8 cellular contexts compared by ENCODE assay signal in genomic region chr3:49701388-49702077, GRCh38. TPM values are rescaled to one million over a fixed set of nuclear protein-coding genes. Genes with fewer than 3 reads are reported as not detected.
DNase-seq lines count a peak whose midpoint lies in the region; TF ChIP-seq lines count a peak whose summit lies in the region.
"Had no signal": no experiment of that assay in that cellular context is flagged by ENCODE, and none has a peak within 500 bp of the region (broad histone marks: within the 10 kb centered on the region; RNA-seq: fewer than 3 reads in every experiment).

No MANE protein-coding gene starts in this region.

- peak; percentile 39 for DNase-seq in GM23248
- DNase-seq in ascending aorta (ENCODE audit: low spot score in 2 of 2): no peak
- peak; percentile 89 for DNase-seq in osteoblast (ENCODE audit: insufficient read length, low spot score, missing footprints)
- no peak for DNase-seq in NCI-H1092 (lab: John Stamatoyannopoulos, UW)
- DNase-seq in DMS153 (lab: John Stamatoyannopoulos, UW): no peak
- DNase-seq: activated naive CD8-positive, alpha-beta T cell treated with anti-CD3 and anti-CD28 coated beads, Interleukin-2, amount 10 ng/mL, durations not matched to agents 7 days and 5 days; stimulated activated CD4-positive, alpha-beta T cell treated with anti-CD3 and anti-CD28 coated beads, Interleukin-2, amount 100 ng/mL, for 48 hours had no signal

- no peaks in the 10 kb centered on the region for H3K27me3 ChIP-seq in GM23248 (replicated peaks; ENCODE audit: insufficient read depth)
- H3K27me3 ChIP-seq in ascending aorta: no peaks in the 10 kb centered on the region
- no peaks in the 10 kb centered on the region for H3K27me3 ChIP-seq in osteoblast (ENCODE audit: insufficient read depth, low read length)
- H3K27me3 ChIP-seq: SJSA1 had no signal

- no peaks in the 10 kb centered on the region for H3K9me2 ChIP-seq in GM23248 (ENCODE audit: insufficient read depth)

- H3K27ac ChIP-seq in GM23248: no peak overlapping the region
- H3K27ac ChIP-seq in ascending aorta: no peak overlapping the region
- no peak overlapping the region for H3K27ac ChIP-seq in osteoblast (ENCODE audit: low read depth, low read length)
- H3K27ac ChIP-seq: SJSA1 had no signal

- no peaks in the 10 kb centered on the region for H3K9me3 ChIP-seq in GM23248 (ENCODE audit: low read depth)
- H3K9me3 ChIP-seq in ascending aorta: no peaks in the 10 kb centered on the region
- H3K9me3 ChIP-seq in osteoblast (ENCODE audit: low read depth, low read length): no peaks in the 10 kb centered on the region
- H3K9me3 ChIP-seq: SJSA1 had no signal

- WGBS in GM23248 (ENCODE audit: low coverage in 1 of 2, low lambda C conversion rate in 2 of 2, missing lambda C conversion rate in 2 of 2), 2 experiments: 92% methylated on average over 16 to 21 of the region's 21 CpGs

- H3K36me3 ChIP-seq in GM23248 (ENCODE audit: low read depth): no peaks in the 10 kb centered on the region
- H3K36me3 ChIP-seq in ascending aorta: peaks cover 48 to 76% of the 10 kb centered on the region in 2 donors
- H3K36me3 ChIP-seq in osteoblast (ENCODE audit: insufficient read depth, low read length): peaks cover 38% of the 10 kb centered on the region

- H3K79me2 ChIP-seq in GM23248 (ENCODE audit: insufficient read depth) (no peaks in the 10 kb centered on the region), osteoblast (ENCODE audit: insufficient read depth, low read length) (no peaks in the 10 kb centered on the region)

- H3K4me3 ChIP-seq in GM23248 (no peak overlapping the region), ascending aorta (no peak overlapping the region), osteoblast (ENCODE audit: insufficient read depth, low read length) (no peak overlapping the region)
- H3K4me3 ChIP-seq: SJSA1 had no signal

- intact Hi-C loops in ascending aorta (cut with DNase I): loop anchor here (2.0 kb wide), 1 partner anchor 137 kb away; no protein-coding TSS in a partner anchor

- H3K4me1 ChIP-seq in GM23248 (ENCODE audit: insufficient read depth) (no peaks in the 10 kb centered on the region), ascending aorta (no peaks in the 10 kb centered on the region), osteoblast (ENCODE audit: insufficient read depth, low read length) (no peaks in the 10 kb centered on the region)
- H3K4me1 ChIP-seq: SJSA1 had no signal

- no peaks in the 10 kb centered on the region for H4K20me1 ChIP-seq in GM23248 (ENCODE audit: insufficient read depth)
- H4K20me1 ChIP-seq in osteoblast (ENCODE audit: insufficient read depth, low read length): peaks cover 14% of the 10 kb centered on the region

- H3K4me2 ChIP-seq in GM23248 (ENCODE audit: unreplicated experiment) (no peak overlapping the region), osteoblast (ENCODE audit: insufficient read depth, low read length) (no peak overlapping the region)

- in situ Hi-C loops in GM23248 (cut with MboI): no loop called here

- H3F3A ChIP-seq in GM23248 (ENCODE audit: insufficient read depth): 0 out of 2 replicates have a peak, but pooled peaks cover under 1% of the 10 kb centered on the region

- TF ChIP-seq CTCF in ascending aorta (IDR thresholded peaks at IDR 0.05) (peak in 2 of 3 experiments; percentile 6 to 15), osteoblast (IDR thresholded peaks at IDR 0.05; ENCODE audit: extremely low read depth, low read depth, low read length) (peak; percentile 47)

- H3K9ac ChIP-seq in GM23248: no peak overlapping the region

- H2AFZ ChIP-seq in GM23248 (no peak overlapping the region), osteoblast (ENCODE audit: low read length) (no peak overlapping the region)

RNA-seq across cellular contexts. Expression of gene RNF123, which starts 12.2 kb away (rescaled TPM):
- 22.8 and 25.7 TPM in 2 replicates for total RNA-seq in GM23248 (2014; rRNA removed; shearing (Covaris generic))
- 18.7 and 21.6 TPM in 2 replicates for polyA plus RNA-seq in GM23248 (2016; fragmentation: Nextera tagmentation; extraction: Ambion mirVana)
- total RNA-seq in ascending aorta (33.1 TPM), osteoblast (25.0 and 33.3 TPM in 2 replicates)

RNA-seq across cellular contexts. Expression of gene MST1, which starts 12.3 kb away (rescaled TPM):
- total RNA-seq in GM23248 (2014; rRNA removed; shearing (Covaris generic)): 6.3 and 6.4 TPM in 2 replicates
- 2.5 and 3.0 TPM in 2 replicates for polyA plus RNA-seq in GM23248 (2016; fragmentation: Nextera tagmentation; extraction: Ambion mirVana)
- 12.6 TPM for total RNA-seq in ascending aorta
- 6.5 and 6.9 TPM in 2 replicates for total RNA-seq in osteoblast

RNA-seq across cellular contexts. Expression of gene AMIGO3, which starts 18.0 kb away (rescaled TPM):
- total RNA-seq in GM23248 (2014; rRNA removed; shearing (Covaris generic)): 3.2 TPM in 1 of 2 replicates, not detected in the other
- polyA plus RNA-seq in GM23248 (2016; fragmentation: Nextera tagmentation; extraction: Ambion mirVana): 0.18 and 0.25 TPM in 2 replicates
- 0.43 TPM for total RNA-seq in ascending aorta
- total RNA-seq in osteoblast: 0.29 and 1.8 TPM in 2 replicates

RNA-seq across cellular contexts. Expression of gene GMPPB, which starts 22.2 kb away (rescaled TPM):
- 36.2 and 37.8 TPM in 2 replicates for total RNA-seq in GM23248 (2014; rRNA removed; shearing (Covaris generic))
- polyA plus RNA-seq in GM23248 (2016; fragmentation: Nextera tagmentation; extraction: Ambion mirVana): 22.8 and 24.1 TPM in 2 replicates
- total RNA-seq in ascending aorta: 16.4 TPM
- 17.4 and 21.0 TPM in 2 replicates for total RNA-seq in osteoblast

RNA-seq across cellular contexts. Expression of gene APEH, which starts 27.4 kb away (rescaled TPM):
- 108 and 126 TPM in 2 replicates for total RNA-seq in GM23248 (2014; rRNA removed; shearing (Covaris generic))
- polyA plus RNA-seq in GM23248 (2016; fragmentation: Nextera tagmentation; extraction: Ambion mirVana): 83.3 and 89.1 TPM in 2 replicates
- 79.5 TPM for total RNA-seq in ascending aorta
- total RNA-seq in osteoblast: 98.8 and 101 TPM in 2 replicates

Comparison
In these comparisons a context has a peak if more than half of its experiments do, and no peak if none do; other contexts are left out.
1. DNase-seq: peak in GM23248 (single experiment) and osteoblast (single experiment); none in ascending aorta (0 of 2), NCI-H1092 (single experiment) and DMS153 (single experiment).